In genomic region chr3:29274667-29275066, GRCh38 we compare ENCODE assay signal across 23 cellular contexts.
"Had no signal": no experiment of that assay in that cellular context is flagged by ENCODE, and none has a peak within 500 bp of the region (broad histone marks: within the 10 kb centered on the region; RNA-seq: fewer than 3 reads in every experiment).

No MANE protein-coding gene starts in this region.

- H3K9me3 Mint-ChIP-seq: endodermal cell, memory B cell, mesothelial cell of epicardium, nephron had no signal

- H3K36me3 Mint-ChIP-seq: memory B cell, mesothelial cell of epicardium had no signal

- ATAC-seq: lower lobe of right lung, pancreas, right cardiac atrium, upper lobe of right lung had no signal

- H3K27ac ChIP-seq: coronary artery, foreskin keratinocyte, hepatocyte, lower lobe of right lung, pancreas, testis, upper lobe of right lung had no signal

- DNase-seq: effector CD4-positive, alpha-beta T cell; endodermal cell; erythroblast; kidney; left cardiac atrium; lower lobe of right lung; occipital lobe; pancreas; stimulated activated CD4-positive, alpha-beta T cell treated with anti-CD3 and anti-CD28 coated beads, Interleukin-2, amount 100 ng/mL, for 48 hours; stimulated activated naive CD4-positive, alpha-beta T cell treated with Interleukin-2 at 50 U/mL for 16 hours; upper lobe of right lung had no signal

- H3K27me3 ChIP-seq: foreskin keratinocyte, hepatocyte, pancreas, testis, tibial nerve, upper lobe of right lung had no signal

- H3K27me3 Mint-ChIP-seq: memory B cell had no signal

- H3K4me3 ChIP-seq: coronary artery, hepatocyte, left ventricle myocardium inferior, lower lobe of right lung, pancreas, smooth muscle cell, testis, tibial nerve, upper lobe of right lung had no signal

- H3K36me3 ChIP-seq: left ventricle myocardium inferior, lower lobe of right lung, pancreas, tibial nerve, upper lobe of right lung had no signal

- H3K4me3 Mint-ChIP-seq: endodermal cell, memory B cell, mesothelial cell of epicardium, nephron had no signal

- H3K9me3 ChIP-seq: left ventricle myocardium inferior, lower lobe of right lung, pancreas, testis, tibial nerve, upper lobe of right lung had no signal

- H3K4me1 Mint-ChIP-seq: endodermal cell, memory B cell had no signal

- H3K27ac Mint-ChIP-seq: endodermal cell, memory B cell, mesothelial cell of epicardium, progenitor cell of endocrine pancreas had no signal

- H3K4me1 ChIP-seq: foreskin keratinocyte, lower lobe of right lung, upper lobe of right lung had no signal
